In genomic region chr2:61993422-61994024, GRCh38 we compare ENCODE assay signal across 8 cellular contexts.
DNase-seq lines count a peak whose midpoint lies in the region; ATAC-seq, FAIRE-seq and TF ChIP-seq lines count a peak whose summit lies in the region.

No MANE protein-coding gene starts in this region.

- H3K9me3 ChIP-seq in kidney (ENCODE audit: control insufficient read depth in 1 of 2, low read length in 2 of 2) (no peaks in the 10 kb centered on the region), transverse colon (no peaks in the 10 kb centered on the region)

- TF ChIP-seq CTCF in brain (conservative IDR thresholded peaks at IDR 0.05): peak; percentile 81 to 82
- TF ChIP-seq CTCF in kidney (IDR thresholded peaks at IDR 0.05; ENCODE audit: borderline replicate concordance, extremely low read depth, insufficient read depth): peak; percentile 72
- TF ChIP-seq CTCF in transverse colon (IDR thresholded peaks at IDR 0.05): peak; percentile 51 to 68 (median 61)

- H3K4me1 ChIP-seq in kidney (ENCODE audit: control insufficient read depth in 1 of 2, insufficient read depth in 1 of 2, low read depth in 1 of 2, low read length in 2 of 2) (no peaks in the 10 kb centered on the region), transverse colon (no peaks in the 10 kb centered on the region)

- no peak for ATAC-seq in GM21381 (IDR thresholded peaks at IDR 0.05; ENCODE audit: unreplicated experiment)
- ATAC-seq in HG02588 (IDR thresholded peaks at IDR 0.05; ENCODE audit: unreplicated experiment): no peak

- H3K9me3 Mint-ChIP-seq in brain: no peaks in the 10 kb centered on the region

- H3K36me3 ChIP-seq in kidney (ENCODE audit: control insufficient read depth in 1 of 2, insufficient read depth in 2 of 2, low read length in 2 of 2) (no peaks in the 10 kb centered on the region), transverse colon (no peaks in the 10 kb centered on the region)

- H3K27me3 ChIP-seq in transverse colon: no peaks in the 10 kb centered on the region

- H3K4me3 ChIP-seq in kidney (ENCODE audit: low read length in 2 of 2): no peak overlapping the region
- H3K4me3 ChIP-seq in transverse colon: no peak overlapping the region

- no peak for TF ChIP-seq EP300 in transverse colon (IDR thresholded peaks at IDR 0.05; ENCODE audit: low read depth)

- in situ Hi-C loops in transverse colon (cut with MboI; ENCODE audit: low pct_ligation_motif_present in 1 of 4, low pct_unique_long_range_greater_than_20kb in 1 of 4, low sequenced_read_pairs in 3 of 4): loop anchor here in 2 of 4 donors (10.0 to 25.0 kb wide), 2 partner anchors 411 to 419 kb away; no protein-coding TSS in a partner anchor

- TF ChIP-seq POLR2A in transverse colon (IDR thresholded peaks at IDR 0.05): no peak

- peak; percentile 50 for DNase-seq in DMS53 treated with DMSO at 0.1 percent for 48 hours (lab: John Stamatoyannopoulos, UW; ENCODE audit: unreplicated experiment)
- peak; percentile 46 for DNase-seq in HCEC 1CT
- peak; percentile 2 for DNase-seq in NCI-H748 treated with DMSO at 0.1 percent for 48 hours (lab: John Stamatoyannopoulos, UW)
- DNase-seq in kidney: no peak
- DNase-seq in transverse colon: peak; percentile 22

- 75 to 82% methylated on average over 3 of the region's 3 CpGs for WGBS in transverse colon (ENCODE audit: low coverage in 1 of 2), 2 donors

- H3K9ac ChIP-seq in kidney (ENCODE audit: low read length in 2 of 2): no peak overlapping the region

- no peak overlapping the region for H3K4me3 Mint-ChIP-seq in brain

- no peak overlapping the region for H3K27ac ChIP-seq in kidney (ENCODE audit: low read depth in 2 of 2, low read length in 2 of 2)
- no peak overlapping the region for H3K27ac ChIP-seq in transverse colon

- no peaks in the 10 kb centered on the region for H3K27me3 Mint-ChIP-seq in brain

- no peaks in the 10 kb centered on the region for H3K36me3 Mint-ChIP-seq in brain

- intact Hi-C loops in kidney (cut with DNase I) (no loop called here), transverse colon (cut with DNase I; ENCODE audit: low total_unique reads) (loop anchor here (5.0 kb wide), 1 partner anchor 424 kb away; no protein-coding TSS in a partner anchor)

- no peak overlapping the region for H3K27ac Mint-ChIP-seq in brain

- H3K4me1 Mint-ChIP-seq in brain: peaks cover 13% of the 10 kb centered on the region

- FAIRE-seq in kidney (lab: Jason Lieb, UNC): peak; percentile 83
